Comparison of ENCODE assay signal across 31 cellular contexts in genomic region chr1:119159963-119160362, GRCh38. TPM values are rescaled to one million over a fixed set of nuclear protein-coding genes. Genes with fewer than 3 reads are reported as not detected.
DNase-seq lines count a peak whose midpoint lies in the region; ATAC-seq and TF ChIP-seq lines count a peak whose summit lies in the region.
"Had no signal": no experiment of that assay in that cellular context is flagged by ENCODE, and none has a peak within 500 bp of the region (broad histone marks: within the 10 kb centered on the region; RNA-seq: fewer than 3 reads in every experiment).

No MANE protein-coding gene starts in this region.

- H3K79me2 ChIP-seq in smooth muscle cell (ENCODE audit: low read depth) = no peaks in the 10 kb centered on the region

- H3K36me3 Mint-ChIP-seq in natural killer cell treated with Interleukin-12 subunit alpha and Interleukin-12 subunit beta and Interleukin-15 and Interleukin-18, amount 100 ng/mL, for 72 hours = peaks cover 25% of the 10 kb centered on the region

- H3K9ac ChIP-seq in adipocyte (ENCODE audit: low read length) (no peak overlapping the region), smooth muscle cell (ENCODE audit: low read depth) (no peak overlapping the region)

- no peaks in the 10 kb centered on the region for H4K20me1 ChIP-seq in smooth muscle cell (ENCODE audit: low read depth)

- no peak for ATAC-seq in lower lobe of right lung
- no peak for ATAC-seq in activated CD4-positive, CD25-positive, alpha-beta regulatory T cell treated with anti-CD3 and anti-CD28 coated beads, Interleukin-2, amount 50 U/mL, for 24 hours
- no peak for ATAC-seq in natural killer cell treated with Interleukin-12 subunit alpha and Interleukin-12 subunit beta and Interleukin-15 and Interleukin-18, amount 100 ng/mL, for 72 hours
- ATAC-seq: HepG2, left lobe of liver had no signal

- intact Hi-C loops in lower lobe of right lung (cut with DNase I) = no loop called here

- H3K4me3 ChIP-seq in adipocyte (ENCODE audit: low read length) (peak overlapping the region; percentile 60), lower lobe of right lung (no peak overlapping the region), smooth muscle cell (no peak overlapping the region)
- H3K4me3 ChIP-seq: Peyer's patch, stomach, tibial artery, vagina had no signal

- no peaks in the 10 kb centered on the region for H3K27me3 ChIP-seq in adipocyte (replicated peaks; ENCODE audit: control insufficient read depth, insufficient read depth, low read length)
- H3K27me3 ChIP-seq in lower lobe of right lung (ENCODE audit: low read depth) = no peaks in the 10 kb centered on the region
- no peaks in the 10 kb centered on the region for H3K27me3 ChIP-seq in smooth muscle cell (ENCODE audit: low read depth)
- H3K27me3 ChIP-seq: Peyer's patch, stomach, tibial artery, vagina had no signal

- TF ChIP-seq CTCF in C4-2B (conservative IDR thresholded peaks at IDR 0.05) (no peak), lower lobe of right lung (IDR thresholded peaks at IDR 0.05) (no peak), smooth muscle cell (IDR thresholded peaks at IDR 0.05; ENCODE audit: borderline replicate concordance, insufficient read depth, poor library complexity, severe bottlenecking) (no peak)

- 83% methylated on average over 2 of the region's 2 CpGs for WGBS in smooth muscle cell (ENCODE audit: low lambda C conversion rate)

- peak overlapping the region; percentile 11; the same call in 1 of the 2 replicates for H3K27ac ChIP-seq in C4-2B
- H3K27ac ChIP-seq in lower lobe of right lung = peak overlapping the region; percentile 42
- peak overlapping the region; percentile 50 for H3K27ac ChIP-seq in smooth muscle cell (ENCODE audit: low read depth)
- H3K27ac ChIP-seq: stomach had no signal

- DNase-seq in adipocyte (ENCODE audit: low read depth) (peak; percentile 34), lower lobe of right lung (no peak), smooth muscle cell (lab: John Stamatoyannopoulos, UW; ENCODE audit: unreplicated experiment) (no peak)
- DNase-seq in activated CD8-positive, alpha-beta memory T cell treated with anti-CD3 and anti-CD28 coated beads for 24 hours = no peak
- DNase-seq in natural killer cell treated with Interleukin-12 subunit alpha and Interleukin-12 subunit beta and Interleukin-15 and Interleukin-18, amount 100 ng/mL, for 72 hours (ENCODE audit: low spot score) = no peak
- DNase-seq: activated CD4-positive, alpha-beta memory T cell treated with anti-CD3 and anti-CD28 coated beads, Interleukin-2, amount 10 ng/mL, durations not matched to agents 7 days and 5 days; activated naive CD4-positive, alpha-beta T cell treated with anti-CD3 and anti-CD28 coated beads for 36 hours; amniotic stem cell; Calu3; DMS79; GF-D8; glutamatergic neuron; Karpas-422; MV-4-11; naive B cell; NCI-H1436; NCI-H2107; NCI-H82; nucleus accumbens; Peyer's patch; SHP77 treated with DMSO at 0.1 percent for 48 hours; stimulated activated CD4-positive, alpha-beta T cell treated with anti-CD3 and anti-CD28 coated beads, Interleukin-2, amount 100 ng/mL, for 24 hours; stomach; tibial artery had no signal

- no peak overlapping the region for H3K4me3 Mint-ChIP-seq in natural killer cell treated with Interleukin-12 subunit alpha and Interleukin-12 subunit beta and Interleukin-15 and Interleukin-18, amount 100 ng/mL, for 72 hours
- H3K4me3 Mint-ChIP-seq: activated CD4-positive, alpha-beta memory T cell treated with anti-CD3 and anti-CD28 coated beads, Interleukin-2, amount 10 ng/mL, durations not matched to agents 7 days and 5 days; activated naive CD4-positive, alpha-beta T cell treated with anti-CD3 and anti-CD28 coated beads for 36 hours; brain; CD14-positive monocyte; naive B cell had no signal

- H3K9me3 Mint-ChIP-seq in natural killer cell treated with Interleukin-12 subunit alpha and Interleukin-12 subunit beta and Interleukin-15 and Interleukin-18, amount 100 ng/mL, for 72 hours = no peaks in the 10 kb centered on the region
- H3K9me3 Mint-ChIP-seq: activated CD4-positive, alpha-beta memory T cell treated with anti-CD3 and anti-CD28 coated beads, Interleukin-2, amount 10 ng/mL, durations not matched to agents 7 days and 5 days had no signal

- peak overlapping the region; percentile 54 for H3K4me2 ChIP-seq in smooth muscle cell

- H3K4me1 ChIP-seq in adipocyte (ENCODE audit: control insufficient read depth, insufficient read depth, low read length) (peaks cover 28% of the 10 kb centered on the region), lower lobe of right lung (peaks cover 12% of the 10 kb centered on the region), smooth muscle cell (ENCODE audit: low read depth) (no peaks in the 10 kb centered on the region)
- H3K4me1 ChIP-seq: Peyer's patch, vagina had no signal

- H3K36me3 ChIP-seq in adipocyte (ENCODE audit: control insufficient read depth, insufficient read depth, low read length, severe bottlenecking) = peaks cover 19% of the 10 kb centered on the region
- peaks cover 46% of the 10 kb centered on the region for H3K36me3 ChIP-seq in lower lobe of right lung
- no peaks in the 10 kb centered on the region for H3K36me3 ChIP-seq in smooth muscle cell (ENCODE audit: low read depth)

- H3K27me3 Mint-ChIP-seq in natural killer cell treated with Interleukin-12 subunit alpha and Interleukin-12 subunit beta and Interleukin-15 and Interleukin-18, amount 100 ng/mL, for 72 hours = no peaks in the 10 kb centered on the region
- H3K27me3 Mint-ChIP-seq: activated CD4-positive, alpha-beta memory T cell treated with anti-CD3 and anti-CD28 coated beads, Interleukin-2, amount 10 ng/mL, durations not matched to agents 7 days and 5 days; brain; naive B cell had no signal

- H3K4me1 Mint-ChIP-seq in natural killer cell treated with Interleukin-12 subunit alpha and Interleukin-12 subunit beta and Interleukin-15 and Interleukin-18, amount 100 ng/mL, for 72 hours (ENCODE audit: low read depth in 2 of 2) = peaks cover 3% of the 10 kb centered on the region in 2 donors
- H3K4me1 Mint-ChIP-seq: activated CD4-positive, alpha-beta memory T cell treated with anti-CD3 and anti-CD28 coated beads, Interleukin-2, amount 10 ng/mL, durations not matched to agents 7 days and 5 days; CD14-positive monocyte had no signal

- no peaks in the 10 kb centered on the region for H3F3A ChIP-seq in smooth muscle cell (ENCODE audit: low read depth)

- H3K9me3 ChIP-seq in adipocyte (ENCODE audit: control insufficient read depth, low read length) (no peaks in the 10 kb centered on the region), lower lobe of right lung (no peaks in the 10 kb centered on the region), smooth muscle cell (replicated peaks; ENCODE audit: low read depth) (no peaks in the 10 kb centered on the region)
- H3K9me3 ChIP-seq: Peyer's patch, stomach, tibial artery, vagina had no signal

- no peak overlapping the region for H3K27ac Mint-ChIP-seq in natural killer cell treated with Interleukin-12 subunit alpha and Interleukin-12 subunit beta and Interleukin-15 and Interleukin-18, amount 100 ng/mL, for 72 hours
- H3K27ac Mint-ChIP-seq: activated CD4-positive, alpha-beta memory T cell treated with anti-CD3 and anti-CD28 coated beads, Interleukin-2, amount 10 ng/mL, durations not matched to agents 7 days and 5 days; activated naive CD4-positive, alpha-beta T cell treated with anti-CD3 and anti-CD28 coated beads for 36 hours; naive B cell had no signal

- H2AFZ ChIP-seq in smooth muscle cell (ENCODE audit: low read depth) = no peak overlapping the region

RNA-seq across cellular contexts. Expression of gene WARS2, which starts 19.5 kb away (rescaled TPM):
- 8.9 TPM for total RNA-seq in lower lobe of right lung
- 9.6 and 11.0 TPM in 2 replicates for total RNA-seq in smooth muscle cell
- 5.9 and 6.2 TPM in 2 replicates for polyA plus RNA-seq in smooth muscle cell
- 10 to 100 TPM; 14.3 to 17.1 TPM for total RNA-seq in natural killer cell treated with Interleukin-12 subunit alpha and Interleukin-12 subunit beta and Interleukin-15 and Interleukin-18, amount 100 ng/mL, for 72 hours
